In genomic region chr17:47324224-47325020, GRCh38 we compare ENCODE assay signal across 8 cellular contexts. TPM values are rescaled to one million over a fixed set of nuclear protein-coding genes. Genes with fewer than 3 reads are reported as not detected.
DNase-seq lines count a peak whose midpoint lies in the region; ATAC-seq and TF ChIP-seq lines count a peak whose summit lies in the region.

No MANE protein-coding gene starts in this region.

- H3K27ac Mint-ChIP-seq in activated naive CD4-positive, alpha-beta T cell treated with anti-CD3 and anti-CD28 coated beads, Interleukin-2, amount 10 ng/mL, durations not matched to agents 7 days and 5 days, result peak overlapping the region; percentile 93
- peak overlapping the region; percentile 98 for H3K27ac Mint-ChIP-seq in progenitor cell of endocrine pancreas

- DNase-seq in Caki2 (ENCODE audit: low read depth) (peak; percentile 74), RPMI7951 (ENCODE audit: low read depth) (peak; percentile 65), cardiac muscle cell (ENCODE audit: low read depth in 1 of 2, low spot score in 1 of 2) (peak; percentile 46 to 62), progenitor cell of endocrine pancreas (ENCODE audit: low spot score, unreplicated experiment) (no peak), mesenteric fat pad (ENCODE audit: low spot score) (no peak)
- peak; percentile 70 for DNase-seq in activated naive CD4-positive, alpha-beta T cell treated with anti-CD3 and anti-CD28 coated beads, Interleukin-2, amount 10 ng/mL, durations not matched to agents 7 days and 5 days

- no peak for TF ChIP-seq CTCF in cardiac muscle cell (IDR thresholded peaks at IDR 0.05; ENCODE audit: low read depth, low read length)
- no peak for TF ChIP-seq CTCF in progenitor cell of endocrine pancreas (IDR thresholded peaks at IDR 0.05; ENCODE audit: unreplicated experiment)

- H3K27ac ChIP-seq in cardiac muscle cell, result peak overlapping the region; percentile 68

- H3K9me3 Mint-ChIP-seq in activated naive CD4-positive, alpha-beta T cell treated with anti-CD3 and anti-CD28 coated beads, Interleukin-2, amount 10 ng/mL, durations not matched to agents 7 days and 5 days, result no peaks in the 10 kb centered on the region
- H3K9me3 Mint-ChIP-seq in progenitor cell of endocrine pancreas (ENCODE audit: low read depth), result peaks cover 5% of the 10 kb centered on the region

- H3K27me3 Mint-ChIP-seq in activated naive CD4-positive, alpha-beta T cell treated with anti-CD3 and anti-CD28 coated beads, Interleukin-2, amount 10 ng/mL, durations not matched to agents 7 days and 5 days, result peaks cover 40% of the 10 kb centered on the region
- peaks cover 12% of the 10 kb centered on the region for H3K27me3 Mint-ChIP-seq in progenitor cell of endocrine pancreas

- H3K36me3 ChIP-seq in cardiac muscle cell, result no peaks in the 10 kb centered on the region

- H3K27me3 ChIP-seq in cardiac muscle cell, result no peaks in the 10 kb centered on the region

- H3K4me3 Mint-ChIP-seq in activated naive CD4-positive, alpha-beta T cell treated with anti-CD3 and anti-CD28 coated beads, Interleukin-2, amount 10 ng/mL, durations not matched to agents 7 days and 5 days, result peak overlapping the region; percentile 99
- peak overlapping the region; percentile 87 for H3K4me3 Mint-ChIP-seq in progenitor cell of endocrine pancreas (ENCODE audit: low read depth)

- H3K4me1 Mint-ChIP-seq in activated naive CD4-positive, alpha-beta T cell treated with anti-CD3 and anti-CD28 coated beads, Interleukin-2, amount 10 ng/mL, durations not matched to agents 7 days and 5 days, result peaks cover 25% of the 10 kb centered on the region
- H3K4me1 Mint-ChIP-seq in progenitor cell of endocrine pancreas (ENCODE audit: low read depth), result peaks cover 7% of the 10 kb centered on the region

- H3K36me3 Mint-ChIP-seq in activated naive CD4-positive, alpha-beta T cell treated with anti-CD3 and anti-CD28 coated beads, Interleukin-2, amount 10 ng/mL, durations not matched to agents 7 days and 5 days, result peaks cover 3% of the 10 kb centered on the region
- H3K36me3 Mint-ChIP-seq in progenitor cell of endocrine pancreas (ENCODE audit: insufficient read depth), result no peaks in the 10 kb centered on the region

- H3K4me3 ChIP-seq in cardiac muscle cell, result peak overlapping the region; percentile 17

- ATAC-seq in GM19395 (IDR thresholded peaks at IDR 0.05; ENCODE audit: unreplicated experiment) (peak; percentile 44), HG03565 (IDR thresholded peaks at IDR 0.05; ENCODE audit: unreplicated experiment) (peak; percentile 23)

- H3K4me1 ChIP-seq in cardiac muscle cell (ENCODE audit: low read depth), result no peaks in the 10 kb centered on the region

- CTCF ChIA-PET in activated naive CD4-positive, alpha-beta T cell treated with anti-CD3 and anti-CD28 coated beads, Interleukin-2, amount 10 ng/mL, durations not matched to agents 7 days and 5 days (lab: Charles Lee), result interaction anchor here (0.7 kb wide), 1 partner anchor 10 kb away, joined by 3 read pairs; no protein-coding TSS in a partner anchor

- in situ Hi-C loops in Caki2 (cut with HindIII; ENCODE audit: low pct_unique_long_range_greater_than_20kb, low sequenced_read_pairs), result no loop called here

- no peaks in the 10 kb centered on the region for H3K9me3 ChIP-seq in cardiac muscle cell (ENCODE audit: low read depth)

RNA-seq across cellular contexts. Expression of gene EFCAB13, which starts 0.7 kb away (rescaled TPM):
- 2.1 and 5.9 TPM in 2 replicates for total RNA-seq in Caki2 (2014; rRNA removed; shearing (Covaris generic); ENCODE audit: low replicate concordance)
- total RNA-seq in RPMI7951 (2014; rRNA removed; shearing (Covaris generic)), result 1.6 and 3.0 TPM in 2 replicates
- 4.8 and 5.9 TPM in 2 replicates for total RNA-seq in cardiac muscle cell
- polyA plus RNA-seq in cardiac muscle cell, result 6.0 and 8.1 TPM in 2 replicates
- total RNA-seq in progenitor cell of endocrine pancreas, result 5.2 and 5.8 TPM in 2 replicates
- total RNA-seq in mesenteric fat pad, result 5.6 TPM

Comparison
In these comparisons a context has a peak if more than half of its experiments do, and no peak if none do; other contexts are left out.
1. DNase-seq: peak in Caki2 (single experiment), RPMI7951 (single experiment), activated naive CD4-positive, alpha-beta T cell treated with anti-CD3 and anti-CD28 coated beads, Interleukin-2, amount 10 ng/mL, durations not matched to agents 7 days and 5 days (single experiment) and cardiac muscle cell (2 of 2); none in progenitor cell of endocrine pancreas (single experiment) and mesenteric fat pad (single experiment).